ENCODE assay signal across 16 cellular contexts in genomic region chr5:65508978-65509377, GRCh38. TPM values are rescaled to one million over a fixed set of nuclear protein-coding genes. Genes with fewer than 3 reads are reported as not detected.
DNase-seq lines count a peak whose midpoint lies in the region; ATAC-seq, FAIRE-seq and TF ChIP-seq lines count a peak whose summit lies in the region.
"Had no signal": no experiment of that assay in that cellular context is flagged by ENCODE, and none has a peak within 500 bp of the region (broad histone marks: within the 10 kb centered on the region; RNA-seq: fewer than 3 reads in every experiment).

No MANE protein-coding gene starts in this region.

- H3K27ac ChIP-seq in astrocyte (ENCODE audit: low read depth, low read length) (no peak overlapping the region), vagina (no peak overlapping the region)

- no peaks in the 10 kb centered on the region for H3K36me3 ChIP-seq in astrocyte (ENCODE audit: insufficient read depth, low read length)
- H3K36me3 ChIP-seq in vagina = no peaks in the 10 kb centered on the region

- no peaks in the 10 kb centered on the region for H4K20me1 ChIP-seq in astrocyte (ENCODE audit: insufficient read depth, low read length)

- H3K4me2 ChIP-seq in astrocyte (ENCODE audit: low read length) = no peak overlapping the region
- H3K4me2 ChIP-seq: GM23338 had no signal

- no peak overlapping the region for H2AFZ ChIP-seq in astrocyte (ENCODE audit: low read depth, low read length)
- H2AFZ ChIP-seq: GM23338 had no signal

- no peak overlapping the region for H3K9ac ChIP-seq in astrocyte (ENCODE audit: low read length)

- no peak for TF ChIP-seq POLR2A in vagina (IDR thresholded peaks at IDR 0.05)

- no peaks in the 10 kb centered on the region for H3K27me3 Mint-ChIP-seq in astrocyte (ENCODE audit: low read depth, unreplicated experiment)
- H3K27me3 Mint-ChIP-seq: B cell; CD4-positive, alpha-beta T cell had no signal

- H3K4me1 Mint-ChIP-seq in astrocyte (ENCODE audit: low read depth, unreplicated experiment) = no peaks in the 10 kb centered on the region
- H3K4me1 Mint-ChIP-seq: B cell, GM23338 had no signal

- H3K27ac Mint-ChIP-seq in astrocyte (ENCODE audit: unreplicated experiment) = no peak overlapping the region
- H3K27ac Mint-ChIP-seq: B cell; CD4-positive, alpha-beta T cell; GM23338 had no signal

- H3K4me3 ChIP-seq in astrocyte (ENCODE audit: insufficient read depth, low read depth, low read length) = no peak overlapping the region
- no peak overlapping the region for H3K4me3 ChIP-seq in vagina
- H3K4me3 ChIP-seq: GM23338, K562 had no signal

- H3K9me3 Mint-ChIP-seq in astrocyte (ENCODE audit: unreplicated experiment) = no peaks in the 10 kb centered on the region
- H3K9me3 Mint-ChIP-seq: CD4-positive, alpha-beta T cell; GM23338 had no signal

- ATAC-seq in GM18861 (IDR thresholded peaks at IDR 0.05; ENCODE audit: unreplicated experiment) (no peak), GM21526 (IDR thresholded peaks at IDR 0.05; ENCODE audit: low FRiP score, unreplicated experiment) (no peak)
- ATAC-seq: GM23338, K562 had no signal

- H3K27me3 ChIP-seq in astrocyte (ENCODE audit: insufficient read depth, low read length) = no peaks in the 10 kb centered on the region
- no peaks in the 10 kb centered on the region for H3K27me3 ChIP-seq in vagina

- H3K4me1 ChIP-seq in astrocyte (ENCODE audit: insufficient read depth, low read length) (no peaks in the 10 kb centered on the region), vagina (no peaks in the 10 kb centered on the region)

- TF ChIP-seq CTCF in astrocyte (IDR thresholded peaks at IDR 0.05; ENCODE audit: insufficient read depth, low read depth, low read length) (no peak), vagina (IDR thresholded peaks at IDR 0.05) (no peak)

- no peak for FAIRE-seq in astrocyte (lab: Jason Lieb, UNC)
- FAIRE-seq: K562 had no signal

- H3K4me3 Mint-ChIP-seq in astrocyte (ENCODE audit: unreplicated experiment) = no peak overlapping the region
- H3K4me3 Mint-ChIP-seq: B cell; CD4-positive, alpha-beta T cell; GM23338 had no signal

- DNase-seq in EH (ENCODE audit: low read depth) (peak; percentile 3), HCEC 1CT (peak; percentile 6), astrocyte (ENCODE audit: low read depth) (peak; percentile 14), iris pigment epithelial cell (ENCODE audit: low read depth) (peak; percentile 50), vagina (ENCODE audit: extremely low spot score in 2 of 2) (no peak)
- DNase-seq: C1 segment of cervical spinal cord; CD4-positive, alpha-beta T cell; DMS79; EL; GDM1; H7 had no signal

- intact Hi-C loops in vagina (cut with DNase I) = no loop called here

- H3K9me3 ChIP-seq in astrocyte (ENCODE audit: insufficient read depth, low read depth, low read length) (no peaks in the 10 kb centered on the region), vagina (no peaks in the 10 kb centered on the region)

- H3K36me3 Mint-ChIP-seq in astrocyte (ENCODE audit: low read depth, unreplicated experiment) = no peaks in the 10 kb centered on the region

- H3K79me2 ChIP-seq in astrocyte (ENCODE audit: insufficient read depth, low read length) = no peaks in the 10 kb centered on the region

RNA-seq across cellular contexts. Expression of gene ADAMTS6, which starts 27.3 kb away (rescaled TPM):
- total RNA-seq in astrocyte = 27.7 and 37.1 TPM in 2 replicates
- total RNA-seq in vagina = 1.5 TPM

RNA-seq across cellular contexts. Expression of gene CENPK, which starts 54.0 kb away (rescaled TPM):
- total RNA-seq in astrocyte = 5.6 and 7.0 TPM in 2 replicates
- 3.4 TPM for total RNA-seq in vagina

RNA-seq across cellular contexts. Expression of gene PPWD1, which starts 54.1 kb away (rescaled TPM):
- total RNA-seq in astrocyte (20.4 and 21.4 TPM in 2 replicates), vagina (57.0 TPM)

Comparison
In these comparisons a context has a peak if more than half of its experiments do, and no peak if none do; other contexts are left out.
1. DNase-seq: peak in EH (single experiment), HCEC 1CT (single experiment), astrocyte (single experiment) and iris pigment epithelial cell (single experiment); none in vagina (0 of 2).
2. RNA of gene ADAMTS6, which starts 27.3 kb away (total RNA-seq): 27.7 to 37.1 TPM in astrocyte; 1.5 TPM in vagina (single experiment); every median in the first group is over 10 times any median in the second.